Comparison of ENCODE assay signal across 7 cellular contexts in genomic region chr18:12208296-12209153, GRCh38. TPM values are rescaled to one million over a fixed set of nuclear protein-coding genes. Genes with fewer than 3 reads are reported as not detected.
"Had no signal": no experiment of that assay in that cellular context is flagged by ENCODE, and none has a peak within 500 bp of the region (broad histone marks: within the 10 kb centered on the region; RNA-seq: fewer than 3 reads in every experiment).

No MANE protein-coding gene starts in this region.

RNA-seq across cellular contexts. Expression of gene CIDEA, which starts 45.6 kb away (rescaled TPM):
- total RNA-seq: activated B cell treated with CpG ODN at 0.5 μM for 24 hours; activated CD4-positive, alpha-beta T cell treated with anti-CD3 and anti-CD28 coated beads, Interleukin-2, amount 10 ng/mL, durations not matched to agents 24 days and 14 days; activated CD8-positive, alpha-beta memory T cell treated with anti-CD3 and anti-CD28 coated beads, Interleukin-2, amount 10 ng/mL, durations not matched to agents 7 days and 5 days; activated T-helper 1 cell treated with anti-CD3 and anti-CD28 coated beads, Interleukin-12 subunit alpha, Interleukin-12 subunit beta, Interleukin-2, Interleukin-4 antibody, amounts not matched to agents 30 ng/mL and 10 ng/mL and 1 ng/mL, durations not matched to agents 14 hours and 24 hours and 36 hours; chondrocyte; SJSA1 had no signal
- polyA plus RNA-seq: aorta had no signal
